Comparison of ENCODE assay signal across 19 cellular contexts in genomic region chr6:99192561-99192960, GRCh38.
DNase-seq lines count a peak whose midpoint lies in the region; ATAC-seq and TF ChIP-seq lines count a peak whose summit lies in the region.
"Had no signal": no experiment of that assay in that cellular context is flagged by ENCODE, and none has a peak within 500 bp of the region (broad histone marks: within the 10 kb centered on the region; RNA-seq: fewer than 3 reads in every experiment).

No MANE protein-coding gene starts in this region.

- DNase-seq in mammary epithelial cell (peak; percentile 40), breast epithelium (ENCODE audit: low spot score in 2 of 2) (no peak), epithelial cell of esophagus (ENCODE audit: low read depth) (peak; percentile 68), foreskin keratinocyte (peak; percentile 19 to 41), neuronal stem cell (ENCODE audit: low spot score) (no peak), NCI-H446 treated with DMSO at 0.1 percent for 48 hours (lab: John Stamatoyannopoulos, UW) (no peak), NCI-H1436 (lab: John Stamatoyannopoulos, UW) (no peak), CD14-positive monocyte (ENCODE audit: low spot score) (no peak)
- DNase-seq: ACHN; BE2C; C1 segment of cervical spinal cord; Caco-2; Calu3; CD4-positive, alpha-beta T cell; CD8-positive, alpha-beta T cell; DMS79 treated with DMSO at 0.1 percent for 48 hours; GF-D8 had no signal

- H2BK15ac ChIP-seq in neuronal stem cell (ENCODE audit: low read length), result no peak overlapping the region

- no peaks in the 10 kb centered on the region for H3K36me3 ChIP-seq in mammary epithelial cell (ENCODE audit: insufficient read depth, low read length)
- H3K36me3 ChIP-seq in breast epithelium, result no peaks in the 10 kb centered on the region
- H3K36me3 ChIP-seq in neuronal stem cell (replicated peaks in 1 of 2; ENCODE audit: control insufficient read depth in 2 of 2, insufficient read depth in 2 of 2, low read length in 2 of 2), result no peaks in the 10 kb centered on the region
- H3K36me3 ChIP-seq: BE2C, BLaER1 had no signal

- TF ChIP-seq CTCF in mammary epithelial cell (conservative IDR thresholded peaks at IDR 0.05 in 1 of 2, IDR thresholded peaks at IDR 0.05 in 1 of 2; ENCODE audit: extremely low read depth in 1 of 2, insufficient read depth in 1 of 2, low read depth in 1 of 2, low read length in 2 of 2) (no peak), breast epithelium (IDR thresholded peaks at IDR 0.05) (no peak), epithelial cell of esophagus (IDR thresholded peaks at IDR 0.05; ENCODE audit: insufficient read depth, low read depth, low read length, missing control alignments) (no peak), foreskin keratinocyte (conservative IDR thresholded peaks at IDR 0.05) (no peak), CD14-positive monocyte (IDR thresholded peaks at IDR 0.05) (no peak)

- no peak overlapping the region for H3K27ac ChIP-seq in mammary epithelial cell (ENCODE audit: insufficient read depth, low read depth, low read length)
- no peak overlapping the region for H3K27ac ChIP-seq in breast epithelium
- no peak overlapping the region for H3K27ac ChIP-seq in foreskin keratinocyte
- no peak overlapping the region for H3K27ac ChIP-seq in neuronal stem cell (replicated peaks; ENCODE audit: low read length)
- H3K27ac ChIP-seq: 22Rv1, BLaER1 had no signal

- H3K23ac ChIP-seq in neuronal stem cell (ENCODE audit: low read depth, low read length, poor library complexity), result no peak overlapping the region

- no peak overlapping the region for H3K18ac ChIP-seq in neuronal stem cell (ENCODE audit: low read length)

- H4K91ac ChIP-seq in neuronal stem cell (ENCODE audit: low read depth, low read length, poor library complexity), result no peak overlapping the region

- no peaks in the 10 kb centered on the region for H3K79me2 ChIP-seq in mammary epithelial cell (ENCODE audit: insufficient read depth, low read length)

- H3K4me3 Mint-ChIP-seq in CD14-positive monocyte, result no peak overlapping the region
- H3K4me3 Mint-ChIP-seq: CD4-positive, alpha-beta T cell; CD8-positive, alpha-beta T cell had no signal

- no peak for ATAC-seq in foreskin keratinocyte
- ATAC-seq: CD8-positive, alpha-beta T cell had no signal

- H3K4me1 ChIP-seq in mammary epithelial cell (ENCODE audit: insufficient read depth, low read length) (peaks cover 6% of the 10 kb centered on the region), breast epithelium (no peaks in the 10 kb centered on the region), foreskin keratinocyte (no peaks in the 10 kb centered on the region), neuronal stem cell (ENCODE audit: control insufficient read depth in 2 of 2, insufficient read depth in 1 of 2, low read depth in 1 of 2, low read length in 2 of 2) (no peaks in the 10 kb centered on the region)
- H3K4me1 ChIP-seq: BE2C, BLaER1, Caco-2 had no signal

- no peak overlapping the region for H3K4me2 ChIP-seq in mammary epithelial cell (ENCODE audit: insufficient read depth, low read depth, low read length)
- no peak overlapping the region for H3K4me2 ChIP-seq in neuronal stem cell (ENCODE audit: insufficient read depth, low read length, poor library complexity, severe bottlenecking)
- H3K4me2 ChIP-seq: BLaER1 had no signal

- H3K4me1 Mint-ChIP-seq in CD14-positive monocyte, result no peaks in the 10 kb centered on the region

- H3K27me3 Mint-ChIP-seq in CD14-positive monocyte (ENCODE audit: low read depth in 3 of 3), result peaks cover 2 to 5% (median 2%) of the 10 kb centered on the region in 3 donors

- H3K9me3 ChIP-seq in mammary epithelial cell (replicated peaks; ENCODE audit: insufficient read depth, low read length), result no peaks in the 10 kb centered on the region
- no peaks in the 10 kb centered on the region for H3K9me3 ChIP-seq in breast epithelium
- no peaks in the 10 kb centered on the region for H3K9me3 ChIP-seq in neuronal stem cell (replicated peaks in 1 of 2; ENCODE audit: control insufficient read depth in 2 of 2, insufficient read depth in 1 of 2, low read depth in 1 of 2, low read length in 2 of 2)
- H3K9me3 ChIP-seq: BE2C, BLaER1, Caco-2 had no signal

- peaks cover 0 to 5% (median 1%) of the 10 kb centered on the region in 7 donors for H3K9me3 Mint-ChIP-seq in CD14-positive monocyte
- H3K9me3 Mint-ChIP-seq: CD4-positive, alpha-beta T cell; CD8-positive, alpha-beta T cell had no signal

- H3K27ac Mint-ChIP-seq in CD14-positive monocyte, result no peak overlapping the region
- H3K27ac Mint-ChIP-seq: CD4-positive, alpha-beta T cell; CD8-positive, alpha-beta T cell had no signal

- H3K9ac ChIP-seq in mammary epithelial cell (ENCODE audit: insufficient read depth, low read length) (no peak overlapping the region), neuronal stem cell (ENCODE audit: low read depth, low read length, poor library complexity) (no peak overlapping the region)
- H3K9ac ChIP-seq: BLaER1 had no signal

- no peak for TF ChIP-seq POLR2A in breast epithelium (IDR thresholded peaks at IDR 0.05)

- no peak overlapping the region for H2BK120ac ChIP-seq in neuronal stem cell (ENCODE audit: low read depth, low read length)

- dilution Hi-C loops in mammary epithelial cell (cut with HindIII; ENCODE audit: low sequenced_read_pairs), result no loop called here

- no peak overlapping the region for H2BK5ac ChIP-seq in neuronal stem cell (ENCODE audit: low read length)

- H2BK12ac ChIP-seq in neuronal stem cell (ENCODE audit: low read length), result no peak overlapping the region

- WGBS in mammary epithelial cell (ENCODE audit: low coverage, missing lambda C conversion rate), result 53% methylated on average over 4 of the region's 4 CpGs
- WGBS in neuronal stem cell (ENCODE audit: extremely low coverage in 2 of 2, insufficient read length in 2 of 2, insufficient replicate concordance in 1 of 2), 2 donors, result no CpG with 5 or more reads among the region's 4 CpGs

- CTCF ChIA-PET in mammary epithelial cell (lab: Charles Lee; ENCODE audit: low non-redundant PET), result no interaction called here

- H4K8ac ChIP-seq in neuronal stem cell (ENCODE audit: low read depth, low read length), result peak overlapping the region; percentile 67

- H3K36me3 Mint-ChIP-seq in CD14-positive monocyte, result no peaks in the 10 kb centered on the region
- H3K36me3 Mint-ChIP-seq: CD8-positive, alpha-beta T cell had no signal

- H3K14ac ChIP-seq in neuronal stem cell (ENCODE audit: low read length), result no peak overlapping the region

- H3K27me3 ChIP-seq in mammary epithelial cell (ENCODE audit: insufficient read depth, low read length), result no peaks in the 10 kb centered on the region
- H3K27me3 ChIP-seq in breast epithelium, result no peaks in the 10 kb centered on the region
- H3K27me3 ChIP-seq in foreskin keratinocyte, result no peaks in the 10 kb centered on the region
- peaks cover 0 to 21% (median 0%) of the 10 kb centered on the region in 3 experiments for H3K27me3 ChIP-seq in neuronal stem cell (ENCODE audit: control insufficient read depth in 3 of 3, insufficient read depth in 3 of 3, low read depth in 1 of 3, low read length in 3 of 3)
- H3K27me3 ChIP-seq: BE2C, BLaER1 had no signal

- no peak overlapping the region for H3K4me3 ChIP-seq in mammary epithelial cell (replicated peaks in 1 of 3; ENCODE audit: insufficient read depth in 1 of 3, low read depth in 2 of 3, low read length in 3 of 3)
- H3K4me3 ChIP-seq in breast epithelium, result no peak overlapping the region
- no peak overlapping the region for H3K4me3 ChIP-seq in epithelial cell of esophagus (ENCODE audit: low read length)
- H3K4me3 ChIP-seq in neuronal stem cell (ENCODE audit: low read length in 2 of 2), result no peak overlapping the region
- H3K4me3 ChIP-seq: BLaER1 had no signal

- no peak overlapping the region for H2AK5ac ChIP-seq in neuronal stem cell (ENCODE audit: low read depth, low read length)

- no peak overlapping the region for H3K4ac ChIP-seq in neuronal stem cell (ENCODE audit: low read length)

- intact Hi-C loops in mammary epithelial cell (cut with micrococcal nuclease), result no loop called here
- intact Hi-C loops in breast epithelium (cut with DNase I; ENCODE audit: low total_unique reads), result no loop called here
- intact Hi-C loops in CD14-positive monocyte (cut with micrococcal nuclease), result no loop called here

- H4K20me1 ChIP-seq in mammary epithelial cell (ENCODE audit: insufficient read depth, low read length), result no peaks in the 10 kb centered on the region
- H4K20me1 ChIP-seq: BLaER1 had no signal

- no TSS peak for BruUV-seq in mammary epithelial cell (replicated peaks; lab: Mats Ljungman, UMichigan)

- H3K79me1 ChIP-seq in neuronal stem cell (ENCODE audit: low read depth, low read length), result no peaks in the 10 kb centered on the region

- in situ Hi-C loops in mammary epithelial cell (cut with MboI; ENCODE audit: low sequenced_read_pairs in 2 of 2), result no loop called here

- H2AFZ ChIP-seq in mammary epithelial cell (ENCODE audit: low read depth, low read length) (peak overlapping the region; percentile 67), neuronal stem cell (ENCODE audit: low read length) (no peak overlapping the region)

Comparison
In these comparisons a context has a peak if more than half of its experiments do, and no peak if none do; other contexts are left out.
1. DNase-seq: peak in mammary epithelial cell (single experiment), epithelial cell of esophagus (single experiment) and foreskin keratinocyte (2 of 2); none in breast epithelium (0 of 2), neuronal stem cell (single experiment), NCI-H446 treated with DMSO at 0.1 percent for 48 hours (single experiment), NCI-H1436 (single experiment) and CD14-positive monocyte (single experiment).